In the genomic region with DNA sequence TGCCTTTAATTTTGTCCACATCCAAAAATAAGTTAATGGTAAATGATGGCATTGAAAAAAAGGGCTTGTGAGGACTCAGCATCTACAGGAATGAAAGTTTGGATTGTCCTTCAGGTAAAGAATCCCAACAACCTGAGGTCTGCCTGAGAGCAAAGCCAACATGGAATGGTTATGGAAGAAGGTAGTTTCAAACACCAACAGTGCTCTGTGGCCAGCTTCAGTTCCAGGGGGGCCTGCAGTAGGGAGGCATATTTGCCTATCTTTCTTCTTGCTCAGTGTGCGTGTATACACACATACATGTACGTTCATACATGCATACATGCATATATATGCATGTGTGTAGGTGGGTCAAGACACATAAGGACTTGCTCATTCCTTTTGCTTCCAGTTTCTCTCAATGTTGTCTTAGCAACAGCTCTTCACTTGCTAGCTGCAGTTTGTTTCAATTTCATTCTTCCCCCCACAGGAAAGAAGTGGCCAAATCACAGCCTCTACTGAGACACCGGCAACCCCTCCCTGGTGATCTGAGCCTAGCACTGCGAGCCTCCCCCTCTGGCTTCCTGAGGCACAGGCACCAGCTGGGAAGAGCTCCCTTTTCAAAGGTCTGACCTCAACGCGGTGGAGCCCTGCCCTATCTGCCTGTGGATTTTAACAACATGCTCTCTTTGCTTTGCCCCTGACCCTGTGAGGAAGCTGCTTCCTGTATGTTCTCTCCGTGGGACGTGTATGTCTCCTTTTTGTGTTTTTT, we compare ENCODE assay signal across 7 cellular contexts.
DNase-seq lines count a peak whose midpoint lies in the region; ATAC-seq and TF ChIP-seq lines count a peak whose summit lies in the region.

No MANE protein-coding gene starts in this region.

- no peak for TF ChIP-seq CTCF in OCI-LY7 (conservative IDR thresholded peaks at IDR 0.05; ENCODE audit: low read length)
- no peak for TF ChIP-seq CTCF in brain microvascular endothelial cell (IDR thresholded peaks at IDR 0.05; ENCODE audit: low read depth, low read length, missing control alignments)

- no TSS peak for BruUV-seq in OCI-LY7 (replicated peaks; lab: Mats Ljungman, UMichigan)

- no peaks in the 10 kb centered on the region for H3K79me2 ChIP-seq in OCI-LY7 (ENCODE audit: insufficient read depth, low read depth, low read length)

- no peaks in the 10 kb centered on the region for H3K36me3 ChIP-seq in OCI-LY7 (ENCODE audit: insufficient read depth, low read length)
- no peaks in the 10 kb centered on the region for H3K36me3 ChIP-seq in brain microvascular endothelial cell (replicated peaks)

- intact Hi-C loops in OCI-LY7 (cut with micrococcal nuclease; ENCODE audit: unreplicated experiment): no loop called here

- H3K9me2 ChIP-seq in OCI-LY7 (ENCODE audit: insufficient read depth, low read length): no peaks in the 10 kb centered on the region

- no peak overlapping the region for H3K4me3 ChIP-seq in OCI-LY7 (ENCODE audit: low read depth, low read length, poor library complexity, severe bottlenecking)
- H3K4me3 ChIP-seq in brain microvascular endothelial cell (ENCODE audit: low read depth, low read length): no peak overlapping the region

- no peaks in the 10 kb centered on the region for H3K27me3 ChIP-seq in brain microvascular endothelial cell (replicated peaks)

- peak overlapping the region; percentile 45 for H3K4me2 ChIP-seq in OCI-LY7 (ENCODE audit: low read length)

- CTCF ChIA-PET in OCI-LY7 (lab: Charles Lee; ENCODE audit: unreplicated experiment): interaction anchor here (0.7 to 1.7 kb wide), 6 partner anchors 12 to 113 kb away, joined by 3 to 6 read pairs (median 4); no protein-coding TSS in a partner anchor

- in situ Hi-C loops in brain microvascular endothelial cell (cut with HindIII; ENCODE audit: low pct_ligation_motif_present, low sequenced_read_pairs): no loop called here

- H2AFZ ChIP-seq in OCI-LY7 (ENCODE audit: low read length): peak overlapping the region; percentile 79

- H3K27ac ChIP-seq in OCI-LY7 (ENCODE audit: low read depth, low read length, poor library complexity, severe bottlenecking) (no peak overlapping the region), brain microvascular endothelial cell (peak overlapping the region; percentile 30)

- DNase-seq in OCI-LY7 (ENCODE audit: low spot score): peak; percentile 39
- peak; percentile 68 for DNase-seq in brain microvascular endothelial cell
- peak; percentile 46 for DNase-seq in myocyte (ENCODE audit: low read depth)
- DNase-seq in SHP77 (lab: John Stamatoyannopoulos, UW): no peak
- DNase-seq in cerebellar nuclear complex (lab: John Stamatoyannopoulos, UW): no peak

- peaks cover 45% of the 10 kb centered on the region for H3K4me1 ChIP-seq in OCI-LY7 (ENCODE audit: insufficient read depth, low read length, poor library complexity, severe bottlenecking)

- ATAC-seq in GM18867 (IDR thresholded peaks at IDR 0.05; ENCODE audit: unreplicated experiment) (peak; percentile 91), HG02623 (IDR thresholded peaks at IDR 0.05; ENCODE audit: unreplicated experiment) (peak; percentile 83)

- H3K9me3 ChIP-seq in OCI-LY7 (ENCODE audit: low read length): no peaks in the 10 kb centered on the region

- H4K20me1 ChIP-seq in OCI-LY7 (ENCODE audit: insufficient read depth, low read length): no peaks in the 10 kb centered on the region

- POLR2A ChIA-PET in OCI-LY7 (lab: Charles Lee): interaction anchor here (0.8 to 3.6 kb wide), 12 partner anchors 8 to 38 kb away, joined by 3 to 22 read pairs (median 4); no protein-coding TSS in a partner anchor

Comparison
In these comparisons a context has a peak if more than half of its experiments do, and no peak if none do; other contexts are left out.
1. DNase-seq: peak in OCI-LY7 (single experiment), brain microvascular endothelial cell (single experiment) and myocyte (single experiment); none in SHP77 (0 of 2) and cerebellar nuclear complex (0 of 2).